Comparison of ENCODE assay signal across 30 cellular contexts in the genomic region with DNA sequence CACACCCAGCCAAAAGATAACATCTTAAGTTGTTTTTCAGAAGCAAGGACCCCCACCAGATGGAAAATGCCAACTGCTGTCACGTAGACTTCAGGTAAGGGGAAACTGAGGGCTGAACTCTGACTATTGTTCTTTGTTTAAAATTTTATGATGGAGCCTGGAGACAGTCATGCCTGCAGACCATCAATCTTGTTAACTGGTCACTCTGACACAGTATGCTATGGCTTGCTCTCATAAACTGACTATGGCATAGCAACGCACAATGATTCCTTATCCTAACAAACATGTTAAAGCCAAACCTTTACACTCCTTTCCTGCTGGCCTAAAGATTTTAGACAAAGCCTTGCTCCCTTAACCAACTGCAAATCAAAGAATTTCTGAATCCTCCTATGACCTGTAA.
"Had no signal": no experiment of that assay in that cellular context is flagged by ENCODE, and none has a peak within 500 bp of the region (broad histone marks: within the 10 kb centered on the region; RNA-seq: fewer than 3 reads in every experiment).

No MANE protein-coding gene starts in this region.

- H3K4me3 ChIP-seq: adrenal gland, ascending aorta, body of pancreas, breast epithelium, cardiac muscle cell had no signal

- H3K36me3 ChIP-seq: adrenal gland, ascending aorta, brain microvascular endothelial cell, breast epithelium, cardiac muscle cell had no signal

- H3K27ac ChIP-seq: adrenal gland, ascending aorta, body of pancreas, brain microvascular endothelial cell, breast epithelium, cardiac muscle cell had no signal

- H3K4me1 ChIP-seq: adrenal gland, ascending aorta, body of pancreas, breast epithelium had no signal

- H3K9me3 ChIP-seq: adrenal gland, ascending aorta, body of pancreas, breast epithelium had no signal

- DNase-seq: activated effector memory CD4-positive, alpha-beta T cell treated with anti-CD3 and anti-CD28 coated beads, Interleukin-2, amount 50 U/mL, for 16 hours; activated effector memory CD4-positive, alpha-beta T cell treated with Interleukin-2 at 50 U/mL for 16 hours; activated gamma-delta T cell; activated gamma-delta T cell treated with Interleukin-2 at 50 U/mL for 16 hours; activated naive CD4-positive, alpha-beta T cell; activated naive CD4-positive, alpha-beta T cell treated with anti-CD3 and anti-CD28 coated beads for 36 hours; activated naive CD4-positive, alpha-beta T cell treated with anti-CD3 and anti-CD28 coated beads, Interleukin-2, amount 10 ng/mL, durations not matched to agents 7 days and 5 days; activated naive CD4-positive, alpha-beta T cell treated with anti-CD3 and anti-CD28 coated beads, Interleukin-2, amount 50 U/mL, for 16 hours; activated naive CD4-positive, alpha-beta T cell treated with Interleukin-2 at 50 U/mL for 16 hours; activated naive CD8-positive, alpha-beta T cell treated with anti-CD3 and anti-CD28 coated beads for 36 hours; activated naive CD8-positive, alpha-beta T cell treated with anti-CD3 and anti-CD28 coated beads, Interleukin-2, amount 10 ng/mL, durations not matched to agents 7 days and 5 days; activated naive CD8-positive, alpha-beta T cell treated with anti-CD3 and anti-CD28 coated beads, Interleukin-2, amount 50 U/mL, for 24 hours; activated T-cell treated with anti-CD3 and anti-CD28 coated beads, Interleukin-2, amount 50 U/mL, for 1 hour; activated T-cell treated with anti-CD3 and anti-CD28 coated beads, Interleukin-2, amount 50 U/mL, for 24 hours; activated T-cell treated with anti-CD3 and anti-CD28 coated beads, Interleukin-2, amount 50 U/mL, for 4 hours; activated T-cell treated with anti-CD3 and anti-CD28 coated beads, Interleukin-2, amount 50 U/mL, for 48 hours; activated T-cell treated with anti-CD3 and anti-CD28 coated beads, Interleukin-2, amount 50 U/mL, for 72 hours; adrenal gland; amniotic stem cell; amygdala; anterior cingulate cortex; aorta; body of pancreas; brain microvascular endothelial cell; caudate nucleus; central memory CD4-positive, alpha-beta T cell; cerebellar nuclear complex had no signal
